ENCODE assay signal across 13 cellular contexts in genomic region chr1:19647643-19648042, GRCh38. TPM values are rescaled to one million over a fixed set of nuclear protein-coding genes. Genes with fewer than 3 reads are reported as not detected.
DNase-seq lines count a peak whose midpoint lies in the region; ATAC-seq and TF ChIP-seq lines count a peak whose summit lies in the region.
"Had no signal": no experiment of that assay in that cellular context is flagged by ENCODE, and none has a peak within 500 bp of the region (broad histone marks: within the 10 kb centered on the region; RNA-seq: fewer than 3 reads in every experiment).

No MANE protein-coding gene starts in this region.

- H4K8ac ChIP-seq in trophoblast cell (ENCODE audit: low read depth, low read length) = no peak overlapping the region

- no peak overlapping the region for H2BK120ac ChIP-seq in trophoblast cell (ENCODE audit: insufficient read depth, low read length, poor library complexity)

- WGBS in trophoblast cell (ENCODE audit: extremely low coverage, insufficient coverage, insufficient read length) = no CpG with 5 or more reads among the region's 16 CpGs
- WGBS in thyroid gland, 2 donors = 70 to 89% methylated on average over 16 of the region's 16 CpGs

- H3K14ac ChIP-seq in trophoblast cell (ENCODE audit: low read length) = no peak overlapping the region

- peaks cover 5% of the 10 kb centered on the region for H3K79me1 ChIP-seq in trophoblast cell (ENCODE audit: low read length)

- peak; percentile 39 to 64 (median 42) for DNase-seq in CD4-positive, alpha-beta memory T cell
- DNase-seq in RWPE1 (ENCODE audit: low spot score) (no peak), dermis blood vessel endothelial cell (peak; percentile 58), trophoblast cell (no peak), MG63 (no peak), thyroid gland (no peak), OCI-M2 (lab: John Stamatoyannopoulos, UW; ENCODE audit: unreplicated experiment) (no peak)
- DNase-seq: body of pancreas, Caco-2, NCI-H2171, SHP77 had no signal

- H3K36me3 ChIP-seq in CD4-positive, alpha-beta memory T cell (ENCODE audit: insufficient read depth, low read length) = no peaks in the 10 kb centered on the region
- H3K36me3 ChIP-seq in trophoblast cell (ENCODE audit: control insufficient read depth in 1 of 2, insufficient read depth in 2 of 2, low read length in 2 of 2) = no peaks in the 10 kb centered on the region
- H3K36me3 ChIP-seq in MG63 = no peaks in the 10 kb centered on the region
- no peaks in the 10 kb centered on the region for H3K36me3 ChIP-seq in thyroid gland

- POLR2A ChIA-PET in CD4-positive, alpha-beta memory T cell (lab: Charles Lee; ENCODE audit: partially characterized antibody) = interaction anchor here (0.8 to 2.0 kb wide), 3 partner anchors 47 to 161 kb away, joined by 3 to 9 read pairs (median 3); no protein-coding TSS in a partner anchor
- POLR2A ChIA-PET in RWPE1 (lab: Yijun Ruan, JAX; ENCODE audit: low non-redundant PET) = interaction anchor here (0.7 kb wide), 1 partner anchor 334 kb away, joined by 3 read pairs; no protein-coding TSS in a partner anchor

- no peak overlapping the region for H3K23ac ChIP-seq in trophoblast cell (ENCODE audit: low read length)

- no peak overlapping the region for H2AFZ ChIP-seq in trophoblast cell (ENCODE audit: insufficient read depth, low read length, poor library complexity)

- H3K4me1 Mint-ChIP-seq in CD4-positive, alpha-beta memory T cell = peaks cover 21 to 61% (median 30%) of the 10 kb centered on the region in 4 donors

- H3K4me2 ChIP-seq in trophoblast cell (ENCODE audit: low read length) = no peak overlapping the region

- H3K4me3 ChIP-seq in CD4-positive, alpha-beta memory T cell (ENCODE audit: low read length in 2 of 2) = no peak overlapping the region
- H3K4me3 ChIP-seq in trophoblast cell (ENCODE audit: low read depth, low read length) (peak overlapping the region; percentile 31), MG63 (no peak overlapping the region), thyroid gland (replicated peaks in 1 of 3) (no peak overlapping the region)
- H3K4me3 ChIP-seq: body of pancreas had no signal

- no peak overlapping the region for H4K12ac ChIP-seq in trophoblast cell (ENCODE audit: low read depth, low read length)

- CTCF ChIA-PET in CD4-positive, alpha-beta memory T cell (lab: Charles Lee; ENCODE audit: partially characterized antibody) = interaction anchor here (1.1 to 7.9 kb wide), 4 partner anchors 10 to 306 kb away, joined by 3 to 53 read pairs (median 6); no protein-coding TSS in a partner anchor
- CTCF ChIA-PET in RWPE1 (lab: Yijun Ruan, JAX) = interaction anchor here (1.0 kb wide), 1 partner anchor 13 kb away, joined by 4 read pairs; no protein-coding TSS in a partner anchor

- peaks cover 3% of the 10 kb centered on the region for H3K79me2 ChIP-seq in trophoblast cell (ENCODE audit: control insufficient read depth, insufficient read depth, low read length, poor library complexity)

- peaks cover 0 to 13% of the 10 kb centered on the region in 2 donors for H3K36me3 Mint-ChIP-seq in CD4-positive, alpha-beta memory T cell

- no peak for ATAC-seq in HG03097 (IDR thresholded peaks at IDR 0.05; ENCODE audit: low FRiP score, unreplicated experiment)
- ATAC-seq: body of pancreas had no signal

- H2BK12ac ChIP-seq in trophoblast cell (ENCODE audit: low read length) = no peak overlapping the region

- no peak overlapping the region for H4K91ac ChIP-seq in trophoblast cell (ENCODE audit: low read depth, low read length)

- no peaks in the 10 kb centered on the region for H3K9me3 ChIP-seq in CD4-positive, alpha-beta memory T cell (ENCODE audit: control insufficient read depth in 1 of 2, low read length in 2 of 2)
- H3K9me3 ChIP-seq in trophoblast cell (ENCODE audit: insufficient read depth, low read depth, low read length) (peaks cover 2% of the 10 kb centered on the region), MG63 (no peaks in the 10 kb centered on the region), thyroid gland (no peaks in the 10 kb centered on the region)
- H3K9me3 ChIP-seq: body of pancreas, Caco-2 had no signal

- H3K4me3 Mint-ChIP-seq in CD4-positive, alpha-beta memory T cell = peak overlapping the region; percentile 2 to 95 (median 67)

- TF ChIP-seq CTCF in RWPE1 (conservative IDR thresholded peaks at IDR 0.05; ENCODE audit: low read depth) (no peak), thyroid gland (IDR thresholded peaks at IDR 0.05) (no peak)

- no peak overlapping the region for H3K9ac ChIP-seq in trophoblast cell (ENCODE audit: low read length)

- H3K4ac ChIP-seq in trophoblast cell (ENCODE audit: low read depth, low read length) = no peak overlapping the region

- peaks cover 32% of the 10 kb centered on the region for H3K4me1 ChIP-seq in CD4-positive, alpha-beta memory T cell (ENCODE audit: insufficient read depth, low read length)
- peaks cover 0 to 14% of the 10 kb centered on the region in 2 experiments for H3K4me1 ChIP-seq in trophoblast cell (ENCODE audit: control insufficient read depth in 1 of 2, insufficient read depth in 2 of 2, low read length in 2 of 2)
- peaks cover 10 to 49% of the 10 kb centered on the region in 2 donors for H3K4me1 ChIP-seq in thyroid gland
- H3K4me1 ChIP-seq: Caco-2 had no signal

- no peak overlapping the region for H2AK5ac ChIP-seq in trophoblast cell (ENCODE audit: low read length)

- peak overlapping the region; percentile 72 to 96 (median 85) for H3K27ac Mint-ChIP-seq in CD4-positive, alpha-beta memory T cell

- no peak for TF ChIP-seq POLR2A in thyroid gland (IDR thresholded peaks at IDR 0.05)

- no peak overlapping the region for H2BK5ac ChIP-seq in trophoblast cell (ENCODE audit: low read depth, low read length, poor library complexity)

- no peaks in the 10 kb centered on the region for H3K9me3 Mint-ChIP-seq in CD4-positive, alpha-beta memory T cell

- no peak overlapping the region for H3K18ac ChIP-seq in trophoblast cell (ENCODE audit: low read length)

- H3K27ac ChIP-seq in CD4-positive, alpha-beta memory T cell (ENCODE audit: low read depth, low read length) = no peak overlapping the region
- H3K27ac ChIP-seq in RWPE1 (peak overlapping the region; percentile 93), trophoblast cell (ENCODE audit: low read depth, low read length) (no peak overlapping the region), thyroid gland (peak overlapping the region in 1 of 3 donors; percentile 33)
- H3K27ac ChIP-seq: body of pancreas had no signal

- H3K27me3 ChIP-seq in CD4-positive, alpha-beta memory T cell (ENCODE audit: insufficient read depth, low read length) = no peaks in the 10 kb centered on the region
- peaks cover 21% of the 10 kb centered on the region for H3K27me3 ChIP-seq in trophoblast cell (ENCODE audit: insufficient read depth, low read length)
- no peaks in the 10 kb centered on the region for H3K27me3 ChIP-seq in MG63
- H3K27me3 ChIP-seq in thyroid gland = no peaks in the 10 kb centered on the region
- H3K27me3 ChIP-seq: body of pancreas had no signal

- H3K27me3 Mint-ChIP-seq in CD4-positive, alpha-beta memory T cell = peaks cover 3 to 4% of the 10 kb centered on the region in 2 donors

- intact Hi-C loops in CD4-positive, alpha-beta memory T cell (cut with micrococcal nuclease) = no loop called here
- intact Hi-C loops in thyroid gland (cut with DNase I) = loop anchor here (10.0 kb wide), 2 partner anchors 53 to 163 kb away; partner anchors contain the start of gene CAPZB

RNA-seq across cellular contexts. Expression of gene NBL1, which starts 3.5 kb away (rescaled TPM):
- total RNA-seq in CD4-positive, alpha-beta memory T cell = 10 to 100 TPM; 22.8 to 24.6 TPM
- 10 to 100 TPM in 1 of 2 donors, 1 to 10 TPM in 1; 8.9 to 12.0 TPM for polyA plus RNA-seq in CD4-positive, alpha-beta memory T cell
- total RNA-seq in dermis blood vessel endothelial cell (98.2 and 156 TPM in 2 replicates), thyroid gland (10 to 100 TPM; 29.4 to 70.4 (median 43.6) TPM)
- polyA plus RNA-seq in trophoblast cell (2013) = 12.5 and 12.6 TPM in 2 replicates
- total RNA-seq in MG63 (2014; rRNA removed; shearing (Covaris generic); ENCODE audit: low replicate concordance) = 38.0 and 75.9 TPM in 2 replicates

RNA-seq across cellular contexts. Expression of gene HTR6, which starts 17.0 kb away (rescaled TPM):
- under 1 TPM; 0.33 to 0.44 TPM for total RNA-seq in CD4-positive, alpha-beta memory T cell
- polyA plus RNA-seq in CD4-positive, alpha-beta memory T cell = 1 to 10 TPM in 1 of 2 donors, not detected in 1; 1.1 TPM
- total RNA-seq in dermis blood vessel endothelial cell (not detected in 2 replicates), thyroid gland (not detected)
- polyA plus RNA-seq in trophoblast cell (2013) = not detected in 2 replicates
- total RNA-seq in MG63 (2014; rRNA removed; shearing (Covaris generic); ENCODE audit: low replicate concordance) = not detected in 2 replicates
- total RNA-seq: body of pancreas, Caco-2, lung microvascular endothelial cell had no signal

Comparison
In these comparisons a context has a peak if more than half of its experiments do, and no peak if none do; other contexts are left out.
1. DNase-seq: peak in CD4-positive, alpha-beta memory T cell (5 of 5) and dermis blood vessel endothelial cell (single experiment); none in RWPE1 (single experiment), trophoblast cell (0 of 2), MG63 (single experiment), thyroid gland (0 of 2) and OCI-M2 (single experiment).